In genomic region chr12:123268850-123269249, GRCh38 we compare ENCODE assay signal across 8 cellular contexts. TPM values are rescaled to one million over a fixed set of nuclear protein-coding genes. Genes with fewer than 3 reads are reported as not detected.
DNase-seq lines count a peak whose midpoint lies in the region; ATAC-seq and TF ChIP-seq lines count a peak whose summit lies in the region.

No MANE protein-coding gene starts in this region.

- 89 to 94% methylated on average over 11 to 13 of the region's 13 CpGs for WGBS in thyroid gland, 2 donors

- H3K9me3 Mint-ChIP-seq in activated T-cell treated with anti-CD3 and anti-CD28 coated beads, Interleukin-2, amount 50 U/mL, for 24 hours, result no peaks in the 10 kb centered on the region
- H3K9me3 Mint-ChIP-seq in brain, result peaks cover 0 to 2% (median 0%) of the 10 kb centered on the region in 5 experiments

- H3K36me3 Mint-ChIP-seq in activated T-cell treated with anti-CD3 and anti-CD28 coated beads, Interleukin-2, amount 50 U/mL, for 24 hours (ENCODE audit: low read depth), result peaks cover 27% of the 10 kb centered on the region
- H3K36me3 Mint-ChIP-seq in brain, result peaks cover 18% of the 10 kb centered on the region

- no peaks in the 10 kb centered on the region for H3K27me3 ChIP-seq in thyroid gland

- DNase-seq in activated T-cell treated with anti-CD3 and anti-CD28 coated beads, Interleukin-2, amount 50 U/mL, for 24 hours, result no peak
- no peak for DNase-seq in activated T-cell treated with anti-CD3 and anti-CD28 coated beads for 4 hours
- DNase-seq in midbrain (lab: John Stamatoyannopoulos, UW), result peak; percentile 58
- DNase-seq in thyroid gland, result no peak
- no peak for DNase-seq in cerebellar nuclear complex (lab: John Stamatoyannopoulos, UW)
- DNase-seq in NOMO-1 treated with dmso at 0.1 percent for 144 hours (lab: John Stamatoyannopoulos, UW; ENCODE audit: unreplicated experiment), result no peak

- no peak for TF ChIP-seq POLR2A in thyroid gland (IDR thresholded peaks at IDR 0.05)

- TF ChIP-seq CTCF in brain (conservative IDR thresholded peaks at IDR 0.05), result no peak
- TF ChIP-seq CTCF in thyroid gland (IDR thresholded peaks at IDR 0.05), result no peak

- peaks cover 19 to 21% of the 10 kb centered on the region in 2 donors for H3K4me1 ChIP-seq in thyroid gland

- ATAC-seq in HG03565 (IDR thresholded peaks at IDR 0.05; ENCODE audit: unreplicated experiment), result no peak

- H3K27ac Mint-ChIP-seq in activated T-cell treated with anti-CD3 and anti-CD28 coated beads, Interleukin-2, amount 50 U/mL, for 24 hours, result peak overlapping the region; percentile 77
- peak overlapping the region; percentile 98 to 100 (median 99) for H3K27ac Mint-ChIP-seq in brain

- H3K4me3 Mint-ChIP-seq in activated T-cell treated with anti-CD3 and anti-CD28 coated beads, Interleukin-2, amount 50 U/mL, for 24 hours, result peak overlapping the region; percentile 87
- peak overlapping the region; percentile 71 to 96 (median 91) for H3K4me3 Mint-ChIP-seq in brain

- no peaks in the 10 kb centered on the region for H3K27me3 Mint-ChIP-seq in activated T-cell treated with anti-CD3 and anti-CD28 coated beads, Interleukin-2, amount 50 U/mL, for 24 hours
- peaks cover 4% of the 10 kb centered on the region for H3K27me3 Mint-ChIP-seq in brain

- intact Hi-C loops in thyroid gland (cut with DNase I), result no loop called here

- H3K4me3 ChIP-seq in thyroid gland (replicated peaks in 1 of 3), result no peak overlapping the region

- peaks cover 0 to 8% of the 10 kb centered on the region in 2 donors for H3K36me3 ChIP-seq in thyroid gland

- H3K4me1 Mint-ChIP-seq in activated T-cell treated with anti-CD3 and anti-CD28 coated beads, Interleukin-2, amount 50 U/mL, for 24 hours (ENCODE audit: low read depth), result peaks cover 25% of the 10 kb centered on the region
- peaks cover 55% of the 10 kb centered on the region for H3K4me1 Mint-ChIP-seq in brain

- peak overlapping the region; percentile 55 to 85 (median 68) for H3K27ac ChIP-seq in thyroid gland

- H3K9me3 ChIP-seq in thyroid gland, result no peaks in the 10 kb centered on the region

RNA-seq across cellular contexts. Expression of gene CDK2AP1, which starts 2.8 kb away (rescaled TPM):
- 242 TPM for polyA plus RNA-seq in brain (ENCODE audit: insufficient read depth, low read depth, low replicate concordance)
- total RNA-seq in thyroid gland, result 10 to 100 TPM; 53.0 to 94.5 (median 68.5) TPM

RNA-seq across cellular contexts. Expression of gene MTRFR, which starts 35.6 kb away (rescaled TPM):
- 23.5 TPM for polyA plus RNA-seq in brain (ENCODE audit: insufficient read depth, low read depth, low replicate concordance)
- 10 to 100 TPM; 14.4 to 17.9 (median 16.2) TPM for total RNA-seq in thyroid gland

RNA-seq across cellular contexts. Expression of gene MPHOSPH9, which starts 35.9 kb away (rescaled TPM):
- polyA plus RNA-seq in brain (ENCODE audit: insufficient read depth, low read depth, low replicate concordance), result 3.7 TPM
- total RNA-seq in thyroid gland, result 10 to 100 TPM; 21.6 to 53.6 (median 39.1) TPM
